In genomic region chr12:6929806-6930452, GRCh38 we compare ENCODE assay signal across 10 cellular contexts. TPM values are rescaled to one million over a fixed set of nuclear protein-coding genes. Genes with fewer than 3 reads are reported as not detected.
A peak's percentile ranks its signal among the peaks of the same experiment; 100 is the strongest.
DNase-seq lines count a peak whose midpoint lies in the region; ATAC-seq and TF ChIP-seq lines count a peak whose summit lies in the region.
"Had no signal": no experiment of that assay in that cellular context is flagged by ENCODE, and none has a peak within 500 bp of the region (broad histone marks: within the 10 kb centered on the region; RNA-seq: fewer than 3 reads in every experiment).

No MANE protein-coding gene starts in this region.

- peak overlapping the region; percentile 82 for H3K4ac ChIP-seq in trophoblast cell (ENCODE audit: low read depth, low read length)

- H3K36me3 Mint-ChIP-seq in CD8-positive, alpha-beta T cell = peaks cover 13% of the 10 kb centered on the region

- POLR2A ChIA-PET in CD8-positive, alpha-beta T cell (lab: Charles Lee) = interaction anchor here (1.1 to 6.6 kb wide), 3 partner anchors 7 to 13 kb away, joined by 3 to 31 read pairs (median 16); partner anchors contain the start of genes C12orf57 and RNU7-1
- POLR2A ChIA-PET in OCI-LY7 (lab: Charles Lee) = no interaction called here

- H3K4me2 ChIP-seq in trophoblast cell (ENCODE audit: low read length) = peak overlapping the region; percentile 95
- H3K4me2 ChIP-seq in OCI-LY7 (ENCODE audit: low read length) = no peak overlapping the region

- no peaks in the 10 kb centered on the region for H3K9me3 ChIP-seq in CD8-positive, alpha-beta T cell (ENCODE audit: low read length)
- H3K9me3 ChIP-seq in SK-N-MC (ENCODE audit: low read depth, low read length) = no peaks in the 10 kb centered on the region
- H3K9me3 ChIP-seq in esophagus muscularis mucosa = no peaks in the 10 kb centered on the region
- no peaks in the 10 kb centered on the region for H3K9me3 ChIP-seq in trophoblast cell (ENCODE audit: insufficient read depth, low read depth, low read length)
- H3K9me3 ChIP-seq in OCI-LY7 (ENCODE audit: low read length) = no peaks in the 10 kb centered on the region

- no peaks in the 10 kb centered on the region for H3K9me2 ChIP-seq in OCI-LY7 (ENCODE audit: insufficient read depth, low read length)

- H3K9me3 Mint-ChIP-seq in CD8-positive, alpha-beta T cell = no peaks in the 10 kb centered on the region

- no peak for DNase-seq in CD8-positive, alpha-beta T cell
- DNase-seq in SK-N-MC (ENCODE audit: low read depth, low spot score) = no peak
- no peak for DNase-seq in esophagus muscularis mucosa (ENCODE audit: extremely low spot score)
- no peak for DNase-seq in trophoblast cell
- DNase-seq in stimulated activated CD4-positive, alpha-beta T cell treated with anti-CD3 and anti-CD28 coated beads, Interleukin-2, amount 100 ng/mL, for 48 hours = no peak
- no peak for DNase-seq in COLO829 (ENCODE audit: low spot score)
- DNase-seq in DMS53 (lab: John Stamatoyannopoulos, UW) = no peak
- DNase-seq in OCI-LY7 (ENCODE audit: low spot score) = no peak

- H3K79me1 ChIP-seq in trophoblast cell (ENCODE audit: low read length) = peaks cover 34% of the 10 kb centered on the region

- TF ChIP-seq POLR2A in esophagus muscularis mucosa (IDR thresholded peaks at IDR 0.05; ENCODE audit: low read depth) = no peak

- H2AFZ ChIP-seq in trophoblast cell (ENCODE audit: insufficient read depth, low read length, poor library complexity) (no peak overlapping the region), OCI-LY7 (ENCODE audit: low read length) (no peak overlapping the region)

- peaks cover 52% of the 10 kb centered on the region for H3K4me1 Mint-ChIP-seq in CD8-positive, alpha-beta T cell (ENCODE audit: low read depth)

- ATAC-seq in CD8-positive, alpha-beta T cell = no peak

- no peak overlapping the region for H2BK12ac ChIP-seq in trophoblast cell (ENCODE audit: low read length)

- H4K20me1 ChIP-seq in OCI-LY7 (ENCODE audit: insufficient read depth, low read length) = no peaks in the 10 kb centered on the region

- no peak overlapping the region for H3K18ac ChIP-seq in trophoblast cell (ENCODE audit: low read length)

- no peak overlapping the region for H4K8ac ChIP-seq in trophoblast cell (ENCODE audit: low read depth, low read length)

- no peaks in the 10 kb centered on the region for H3K36me3 ChIP-seq in CD8-positive, alpha-beta T cell (ENCODE audit: insufficient read depth, low read length)
- peaks cover 28% of the 10 kb centered on the region for H3K36me3 ChIP-seq in SK-N-MC (ENCODE audit: insufficient read depth, low read length)
- peaks cover 0 to 21% (median 16%) of the 10 kb centered on the region in 4 donors for H3K36me3 ChIP-seq in esophagus muscularis mucosa
- H3K36me3 ChIP-seq in trophoblast cell (ENCODE audit: control insufficient read depth in 1 of 2, insufficient read depth in 2 of 2, low read length in 2 of 2) = peaks cover 13 to 17% of the 10 kb centered on the region in 2 experiments
- H3K36me3 ChIP-seq in OCI-LY7 (ENCODE audit: insufficient read depth, low read length) = peaks cover 7% of the 10 kb centered on the region; the same call in 1 of the 2 replicates

- no peak overlapping the region for H3K4me3 ChIP-seq in CD8-positive, alpha-beta T cell (ENCODE audit: low read depth, low read length)
- H3K4me3 ChIP-seq in SK-N-MC (peak overlapping the region; percentile 94), esophagus muscularis mucosa (peak overlapping the region; percentile 85 to 99 (median 92)), trophoblast cell (ENCODE audit: low read depth, low read length) (no peak overlapping the region), OCI-LY7 (ENCODE audit: low read depth, low read length, poor library complexity, severe bottlenecking) (no peak overlapping the region)

- no peaks in the 10 kb centered on the region for H3K27me3 ChIP-seq in CD8-positive, alpha-beta T cell (ENCODE audit: insufficient read depth, low read length)
- H3K27me3 ChIP-seq in esophagus muscularis mucosa = no peaks in the 10 kb centered on the region
- no peaks in the 10 kb centered on the region for H3K27me3 ChIP-seq in trophoblast cell (ENCODE audit: insufficient read depth, low read length)

- no peak for TF ChIP-seq CTCF in CD8-positive, alpha-beta T cell (IDR thresholded peaks at IDR 0.05)
- TF ChIP-seq CTCF in esophagus muscularis mucosa (IDR thresholded peaks at IDR 0.05) = no peak
- no peak for TF ChIP-seq CTCF in OCI-LY7 (conservative IDR thresholded peaks at IDR 0.05; ENCODE audit: low read length)

- H4K12ac ChIP-seq in trophoblast cell (ENCODE audit: low read depth, low read length) = no peak overlapping the region

- H3K27ac Mint-ChIP-seq in CD8-positive, alpha-beta T cell = peak overlapping the region; percentile 91

- H3K4me1 ChIP-seq in CD8-positive, alpha-beta T cell (ENCODE audit: insufficient read depth, low read length) = peaks cover 31% of the 10 kb centered on the region
- peaks cover 77 to 86% (median 86%) of the 10 kb centered on the region in 4 donors for H3K4me1 ChIP-seq in esophagus muscularis mucosa
- H3K4me1 ChIP-seq in trophoblast cell (ENCODE audit: control insufficient read depth in 1 of 2, insufficient read depth in 2 of 2, low read length in 2 of 2) = peaks cover 29 to 33% of the 10 kb centered on the region in 2 experiments
- H3K4me1 ChIP-seq in OCI-LY7 (ENCODE audit: insufficient read depth, low read length, poor library complexity, severe bottlenecking) = peaks cover 10% of the 10 kb centered on the region

- H2AK5ac ChIP-seq in trophoblast cell (ENCODE audit: low read length) = no peak overlapping the region

- no peak overlapping the region for H4K91ac ChIP-seq in trophoblast cell (ENCODE audit: low read depth, low read length)

- peaks cover 32% of the 10 kb centered on the region for H3K79me2 ChIP-seq in trophoblast cell (ENCODE audit: control insufficient read depth, insufficient read depth, low read length, poor library complexity)
- H3K79me2 ChIP-seq in OCI-LY7 (ENCODE audit: insufficient read depth, low read depth, low read length) = no peaks in the 10 kb centered on the region

- peak overlapping the region; percentile 93 for H3K9ac ChIP-seq in SK-N-MC (ENCODE audit: insufficient read length)
- H3K9ac ChIP-seq in trophoblast cell (ENCODE audit: low read length) = peak overlapping the region; percentile 67

- H3K27me3 Mint-ChIP-seq in CD8-positive, alpha-beta T cell (ENCODE audit: low read depth) = no peaks in the 10 kb centered on the region

- no peak overlapping the region for H3K27ac ChIP-seq in CD8-positive, alpha-beta T cell (ENCODE audit: low read depth, low read length)
- H3K27ac ChIP-seq in SK-N-MC = peak overlapping the region; percentile 27; the same call in 1 of the 2 replicates
- peak overlapping the region; percentile 95 to 99 (median 98) for H3K27ac ChIP-seq in esophagus muscularis mucosa (replicated peaks in 1 of 4)
- peak overlapping the region; percentile 90 for H3K27ac ChIP-seq in trophoblast cell (ENCODE audit: low read depth, low read length)
- no peak overlapping the region for H3K27ac ChIP-seq in OCI-LY7 (ENCODE audit: low read depth, low read length, poor library complexity, severe bottlenecking)

- H3K4me3 Mint-ChIP-seq in CD8-positive, alpha-beta T cell = peak overlapping the region; percentile 85

- TF ChIP-seq EP300 in esophagus muscularis mucosa (IDR thresholded peaks at IDR 0.05) = no peak

- no TSS peak for BruUV-seq in OCI-LY7 (replicated peaks; lab: Mats Ljungman, UMichigan)

- H2BK120ac ChIP-seq in trophoblast cell (ENCODE audit: insufficient read depth, low read length, poor library complexity) = no peak overlapping the region

- CTCF ChIA-PET in CD8-positive, alpha-beta T cell (lab: Charles Lee) = interaction anchor here (8.6 to 12.2 kb wide), 2 partner anchors 9 to 30 kb away, joined by 179 to 180 read pairs; partner anchors contain the start of genes C12orf57 and RNU7-1
- CTCF ChIA-PET in OCI-LY7 (lab: Charles Lee; ENCODE audit: unreplicated experiment) = no interaction called here

- WGBS in esophagus muscularis mucosa = 49% methylated on average over 2 of the region's 3 CpGs
- WGBS in trophoblast cell (ENCODE audit: extremely low coverage, insufficient coverage, insufficient read length) = no CpG with 5 or more reads among the region's 3 CpGs

- H2BK5ac ChIP-seq in trophoblast cell (ENCODE audit: low read depth, low read length, poor library complexity) = no peak overlapping the region

- H3K14ac ChIP-seq in trophoblast cell (ENCODE audit: low read length) = no peak overlapping the region

- intact Hi-C loops in CD8-positive, alpha-beta T cell (cut with DNase I, micrococcal nuclease) = no loop called here
- intact Hi-C loops in esophagus muscularis mucosa (cut with DNase I) = no loop called here
- intact Hi-C loops in OCI-LY7 (cut with micrococcal nuclease; ENCODE audit: unreplicated experiment) = no loop called here

- no peak overlapping the region for H3K23ac ChIP-seq in trophoblast cell (ENCODE audit: low read length)

RNA-seq across cellular contexts. Expression of gene ATN1, which starts 2.2 kb away (rescaled TPM):
- total RNA-seq in CD8-positive, alpha-beta T cell = 10 to 100 TPM; 26.5 to 33.4 TPM
- total RNA-seq in esophagus muscularis mucosa (100 to 1,000 TPM in 2 of 4 donors, 10 to 100 TPM in 2; 72.2 to 163 (median 92.4) TPM), OCI-LY7 (2022) (4.9 and 6.7 TPM in 2 replicates)
- 123 TPM in 2 replicates for polyA plus RNA-seq in trophoblast cell (2013)
- total RNA-seq in OCI-LY7 (2014; rRNA removed; shearing (Covaris generic)) = 0.98 and 3.1 TPM in 2 replicates

RNA-seq across cellular contexts. Expression of gene RNU7-1, which starts 13.7 kb away (rescaled TPM):
- total RNA-seq in CD8-positive, alpha-beta T cell = not detected
- not detected for total RNA-seq in esophagus muscularis mucosa
- not detected in 2 replicates for polyA plus RNA-seq in trophoblast cell (2013)
- not detected in 2 replicates for total RNA-seq in OCI-LY7 (2014; rRNA removed; shearing (Covaris generic))
- total RNA-seq in OCI-LY7 (2022) = not detected in 2 replicates
- total RNA-seq: HT1080, lung had no signal
- polyA plus RNA-seq: lung had no signal

RNA-seq across cellular contexts. Expression of gene C12orf57, which starts 13.9 kb away (rescaled TPM):
- 100 to 1,000 TPM; 328 to 356 TPM for total RNA-seq in CD8-positive, alpha-beta T cell
- total RNA-seq in esophagus muscularis mucosa (100 to 1,000 TPM; 307 to 437 (median 325) TPM), OCI-LY7 (2022) (126 and 130 TPM in 2 replicates)
- 141 and 142 TPM in 2 replicates for polyA plus RNA-seq in trophoblast cell (2013)
- total RNA-seq in OCI-LY7 (2014; rRNA removed; shearing (Covaris generic)) = 315 and 319 TPM in 2 replicates

RNA-seq across cellular contexts. Expression of gene ENO2, which starts 15.5 kb away (rescaled TPM):
- total RNA-seq in CD8-positive, alpha-beta T cell = 10 to 100 TPM; 95.5 to 99.6 TPM
- total RNA-seq in esophagus muscularis mucosa (10 to 100 TPM; 28.7 to 49.7 (median 40.0) TPM), OCI-LY7 (2022) (79.6 and 89.5 TPM in 2 replicates)
- 3.6 and 3.8 TPM in 2 replicates for polyA plus RNA-seq in trophoblast cell (2013)
- 24.9 and 29.3 TPM in 2 replicates for total RNA-seq in OCI-LY7 (2014; rRNA removed; shearing (Covaris generic))

RNA-seq across cellular contexts. Expression of gene PTPN6, which starts 21.2 kb away (rescaled TPM):
- total RNA-seq in CD8-positive, alpha-beta T cell = 10 to 100 TPM; 63.2 to 63.9 TPM
- total RNA-seq in esophagus muscularis mucosa (10 to 100 TPM in 3 of 4 donors, 1 to 10 TPM in 1; 9.1 to 16.9 (median 13.3) TPM), OCI-LY7 (2022) (110 and 116 TPM in 2 replicates)
- polyA plus RNA-seq in trophoblast cell (2013) = 19.7 and 21.5 TPM in 2 replicates
- total RNA-seq in OCI-LY7 (2014; rRNA removed; shearing (Covaris generic)) = 37.1 and 42.9 TPM in 2 replicates

Comparison
In these comparisons a context has a peak if more than half of its experiments do, and no peak if none do; other contexts are left out.
1. H3K27ac ChIP-seq: peak in SK-N-MC (single experiment), esophagus muscularis mucosa (4 of 4) and trophoblast cell (single experiment); none in CD8-positive, alpha-beta T cell (single experiment) and OCI-LY7 (single experiment).
2. H3K4me3 ChIP-seq: peak in SK-N-MC (single experiment) and esophagus muscularis mucosa (4 of 4); none in CD8-positive, alpha-beta T cell (single experiment), trophoblast cell (single experiment) and OCI-LY7 (single experiment).